In the genomic region with DNA sequence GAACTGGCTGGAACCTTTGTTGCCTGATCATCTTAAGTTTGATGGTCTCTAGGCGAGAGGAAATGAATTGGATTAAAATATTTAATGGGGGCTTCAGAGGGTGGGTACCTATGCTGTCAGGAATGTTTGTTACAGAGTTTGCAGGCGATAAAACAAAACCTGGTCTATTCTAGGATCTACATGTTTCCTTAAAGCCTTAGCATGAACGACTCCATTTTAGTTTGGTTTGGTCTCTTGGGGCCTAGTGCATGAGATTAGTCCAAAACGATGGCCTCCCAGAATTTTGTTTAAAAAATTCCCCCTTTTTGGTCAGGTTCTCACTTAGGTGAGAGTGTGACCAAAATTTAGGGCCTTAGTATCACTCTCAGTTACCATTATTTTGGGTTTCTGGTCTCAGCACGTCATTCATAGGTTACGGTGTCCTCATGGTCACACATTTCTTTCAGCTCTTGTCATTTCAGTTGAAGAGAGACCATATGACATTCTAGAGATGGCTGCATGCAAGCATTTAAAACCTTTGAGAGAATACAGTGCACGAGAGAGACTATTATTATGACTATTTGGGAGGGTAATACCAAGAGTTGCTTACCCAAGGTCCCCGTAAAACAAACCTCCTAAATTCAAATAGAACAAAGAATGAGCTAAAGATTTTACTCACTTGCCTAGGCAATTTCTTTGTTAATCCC, we compare ENCODE assay signal across 1 cellular context.
TF ChIP-seq lines count a peak whose summit lies in the region.

No MANE protein-coding gene starts in this region.

TF ChIP-seq in WTC11, 78 proteins besides CTCF, POLR2A, EP300 and RAD21:
- TF ChIP-seq, protein P1, sequence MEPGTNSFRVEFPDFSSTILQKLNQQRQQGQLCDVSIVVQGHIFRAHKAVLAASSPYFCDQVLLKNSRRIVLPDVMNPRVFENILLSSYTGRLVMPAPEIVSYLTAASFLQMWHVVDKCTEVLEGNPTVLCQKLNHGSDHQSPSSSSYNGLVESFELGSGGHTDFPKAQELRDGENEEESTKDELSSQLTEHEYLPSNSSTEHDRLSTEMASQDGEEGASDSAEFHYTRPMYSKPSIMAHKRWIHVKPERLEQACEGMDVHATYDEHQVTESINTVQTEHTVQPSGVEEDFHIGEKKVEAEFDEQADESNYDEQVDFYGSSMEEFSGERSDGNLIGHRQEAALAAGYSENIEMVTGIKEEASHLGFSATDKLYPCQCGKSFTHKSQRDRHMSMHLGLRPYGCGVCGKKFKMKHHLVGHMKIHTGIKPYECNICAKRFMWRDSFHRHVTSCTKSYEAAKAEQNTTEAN (CRISPR knock-in tag; IDR thresholded peaks at IDR 0.05) = no peak
- no peak for TF ChIP-seq MYBL2 (CRISPR knock-in tag; IDR thresholded peaks at IDR 0.05)
- no peak for TF ChIP-seq ETV6 (CRISPR knock-in tag; IDR thresholded peaks at IDR 0.05)
- no peak for TF ChIP-seq HMGA2 (CRISPR knock-in tag; IDR thresholded peaks at IDR 0.05)
- TF ChIP-seq, protein P2, sequence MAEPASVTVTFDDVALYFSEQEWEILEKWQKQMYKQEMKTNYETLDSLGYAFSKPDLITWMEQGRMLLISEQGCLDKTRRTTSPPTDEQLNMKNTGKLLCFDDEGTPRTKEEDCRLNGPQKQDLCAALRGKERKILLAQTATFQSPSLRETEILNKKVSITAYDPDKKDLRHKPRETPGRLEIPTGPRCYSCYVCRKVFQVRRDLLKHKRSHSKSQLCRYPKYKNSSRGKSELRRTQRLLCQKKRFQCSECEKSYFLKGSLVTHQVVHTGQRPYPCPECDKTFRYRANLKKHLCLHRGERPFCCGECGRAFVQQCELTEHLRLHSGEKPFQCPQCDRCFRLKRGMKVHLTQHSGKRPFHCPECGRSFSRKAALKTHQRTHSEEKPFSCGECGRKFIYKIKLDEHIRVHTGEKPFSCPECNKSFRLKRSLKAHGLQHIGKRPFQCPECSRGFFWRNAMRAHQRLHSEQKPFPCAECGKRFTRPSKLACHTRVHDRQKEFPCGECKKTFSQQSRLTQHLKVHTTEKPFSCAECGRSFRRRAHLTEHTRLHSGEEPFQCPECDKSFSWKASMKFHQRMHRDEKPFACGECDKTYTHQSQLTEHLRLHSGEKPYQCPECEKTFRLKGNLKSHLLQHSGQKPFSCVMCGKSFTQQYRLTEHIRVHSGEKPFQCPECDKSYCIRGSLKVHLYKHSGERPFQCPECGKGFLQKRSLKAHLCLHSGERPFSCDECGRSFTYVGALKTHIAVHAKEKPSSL (CRISPR knock-in tag; conservative IDR thresholded peaks at IDR 0.05) = no peak
- TF ChIP-seq ZNF317 (CRISPR knock-in tag; IDR thresholded peaks at IDR 0.05; ENCODE audit: borderline replicate concordance, low read depth) = no peak
- TF ChIP-seq, protein P3, sequence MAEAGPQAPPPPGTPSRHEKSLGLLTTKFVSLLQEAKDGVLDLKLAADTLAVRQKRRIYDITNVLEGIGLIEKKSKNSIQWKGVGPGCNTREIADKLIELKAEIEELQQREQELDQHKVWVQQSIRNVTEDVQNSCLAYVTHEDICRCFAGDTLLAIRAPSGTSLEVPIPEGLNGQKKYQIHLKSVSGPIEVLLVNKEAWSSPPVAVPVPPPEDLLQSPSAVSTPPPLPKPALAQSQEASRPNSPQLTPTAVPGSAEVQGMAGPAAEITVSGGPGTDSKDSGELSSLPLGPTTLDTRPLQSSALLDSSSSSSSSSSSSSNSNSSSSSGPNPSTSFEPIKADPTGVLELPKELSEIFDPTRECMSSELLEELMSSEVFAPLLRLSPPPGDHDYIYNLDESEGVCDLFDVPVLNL (CRISPR knock-in tag; IDR thresholded peaks at IDR 0.05; ENCODE audit: borderline replicate concordance, low read depth) = no peak
- TF ChIP-seq, protein P4, sequence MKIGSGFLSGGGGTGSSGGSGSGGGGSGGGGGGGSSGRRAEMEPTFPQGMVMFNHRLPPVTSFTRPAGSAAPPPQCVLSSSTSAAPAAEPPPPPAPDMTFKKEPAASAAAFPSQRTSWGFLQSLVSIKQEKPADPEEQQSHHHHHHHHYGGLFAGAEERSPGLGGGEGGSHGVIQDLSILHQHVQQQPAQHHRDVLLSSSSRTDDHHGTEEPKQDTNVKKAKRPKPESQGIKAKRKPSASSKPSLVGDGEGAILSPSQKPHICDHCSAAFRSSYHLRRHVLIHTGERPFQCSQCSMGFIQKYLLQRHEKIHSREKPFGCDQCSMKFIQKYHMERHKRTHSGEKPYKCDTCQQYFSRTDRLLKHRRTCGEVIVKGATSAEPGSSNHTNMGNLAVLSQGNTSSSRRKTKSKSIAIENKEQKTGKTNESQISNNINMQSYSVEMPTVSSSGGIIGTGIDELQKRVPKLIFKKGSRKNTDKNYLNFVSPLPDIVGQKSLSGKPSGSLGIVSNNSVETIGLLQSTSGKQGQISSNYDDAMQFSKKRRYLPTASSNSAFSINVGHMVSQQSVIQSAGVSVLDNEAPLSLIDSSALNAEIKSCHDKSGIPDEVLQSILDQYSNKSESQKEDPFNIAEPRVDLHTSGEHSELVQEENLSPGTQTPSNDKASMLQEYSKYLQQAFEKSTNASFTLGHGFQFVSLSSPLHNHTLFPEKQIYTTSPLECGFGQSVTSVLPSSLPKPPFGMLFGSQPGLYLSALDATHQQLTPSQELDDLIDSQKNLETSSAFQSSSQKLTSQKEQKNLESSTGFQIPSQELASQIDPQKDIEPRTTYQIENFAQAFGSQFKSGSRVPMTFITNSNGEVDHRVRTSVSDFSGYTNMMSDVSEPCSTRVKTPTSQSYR (CRISPR knock-in tag; IDR thresholded peaks at IDR 0.05) = no peak
- no peak for TF ChIP-seq SP1 (CRISPR knock-in tag; conservative IDR thresholded peaks at IDR 0.05)
- no peak for TF ChIP-seq ELF4 (CRISPR knock-in tag; IDR thresholded peaks at IDR 0.05; ENCODE audit: low read depth)
- TF ChIP-seq, protein P5, sequence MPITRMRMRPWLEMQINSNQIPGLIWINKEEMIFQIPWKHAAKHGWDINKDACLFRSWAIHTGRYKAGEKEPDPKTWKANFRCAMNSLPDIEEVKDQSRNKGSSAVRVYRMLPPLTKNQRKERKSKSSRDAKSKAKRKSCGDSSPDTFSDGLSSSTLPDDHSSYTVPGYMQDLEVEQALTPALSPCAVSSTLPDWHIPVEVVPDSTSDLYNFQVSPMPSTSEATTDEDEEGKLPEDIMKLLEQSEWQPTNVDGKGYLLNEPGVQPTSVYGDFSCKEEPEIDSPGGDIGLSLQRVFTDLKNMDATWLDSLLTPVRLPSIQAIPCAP (CRISPR knock-in tag; IDR thresholded peaks at IDR 0.05) = no peak
- no peak for TF ChIP-seq TP53 (CRISPR knock-in tag; IDR thresholded peaks at IDR 0.05)
- TF ChIP-seq ZNF232 (CRISPR knock-in tag; IDR thresholded peaks at IDR 0.05) = no peak
- TF ChIP-seq, protein P6, sequence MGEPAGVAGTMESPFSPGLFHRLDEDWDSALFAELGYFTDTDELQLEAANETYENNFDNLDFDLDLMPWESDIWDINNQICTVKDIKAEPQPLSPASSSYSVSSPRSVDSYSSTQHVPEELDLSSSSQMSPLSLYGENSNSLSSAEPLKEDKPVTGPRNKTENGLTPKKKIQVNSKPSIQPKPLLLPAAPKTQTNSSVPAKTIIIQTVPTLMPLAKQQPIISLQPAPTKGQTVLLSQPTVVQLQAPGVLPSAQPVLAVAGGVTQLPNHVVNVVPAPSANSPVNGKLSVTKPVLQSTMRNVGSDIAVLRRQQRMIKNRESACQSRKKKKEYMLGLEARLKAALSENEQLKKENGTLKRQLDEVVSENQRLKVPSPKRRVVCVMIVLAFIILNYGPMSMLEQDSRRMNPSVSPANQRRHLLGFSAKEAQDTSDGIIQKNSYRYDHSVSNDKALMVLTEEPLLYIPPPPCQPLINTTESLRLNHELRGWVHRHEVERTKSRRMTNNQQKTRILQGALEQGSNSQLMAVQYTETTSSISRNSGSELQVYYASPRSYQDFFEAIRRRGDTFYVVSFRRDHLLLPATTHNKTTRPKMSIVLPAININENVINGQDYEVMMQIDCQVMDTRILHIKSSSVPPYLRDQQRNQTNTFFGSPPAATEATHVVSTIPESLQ (CRISPR knock-in tag; IDR thresholded peaks at IDR 0.05) = no peak
- no peak for TF ChIP-seq GABPB1 (CRISPR knock-in tag; IDR thresholded peaks at IDR 0.05)
- TF ChIP-seq, protein P7, sequence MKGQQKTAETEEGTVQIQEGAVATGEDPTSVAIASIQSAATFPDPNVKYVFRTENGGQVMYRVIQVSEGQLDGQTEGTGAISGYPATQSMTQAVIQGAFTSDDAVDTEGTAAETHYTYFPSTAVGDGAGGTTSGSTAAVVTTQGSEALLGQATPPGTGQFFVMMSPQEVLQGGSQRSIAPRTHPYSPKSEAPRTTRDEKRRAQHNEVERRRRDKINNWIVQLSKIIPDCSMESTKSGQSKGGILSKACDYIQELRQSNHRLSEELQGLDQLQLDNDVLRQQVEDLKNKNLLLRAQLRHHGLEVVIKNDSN (CRISPR knock-in tag; IDR thresholded peaks at IDR 0.05) = no peak
- TF ChIP-seq, protein P8, sequence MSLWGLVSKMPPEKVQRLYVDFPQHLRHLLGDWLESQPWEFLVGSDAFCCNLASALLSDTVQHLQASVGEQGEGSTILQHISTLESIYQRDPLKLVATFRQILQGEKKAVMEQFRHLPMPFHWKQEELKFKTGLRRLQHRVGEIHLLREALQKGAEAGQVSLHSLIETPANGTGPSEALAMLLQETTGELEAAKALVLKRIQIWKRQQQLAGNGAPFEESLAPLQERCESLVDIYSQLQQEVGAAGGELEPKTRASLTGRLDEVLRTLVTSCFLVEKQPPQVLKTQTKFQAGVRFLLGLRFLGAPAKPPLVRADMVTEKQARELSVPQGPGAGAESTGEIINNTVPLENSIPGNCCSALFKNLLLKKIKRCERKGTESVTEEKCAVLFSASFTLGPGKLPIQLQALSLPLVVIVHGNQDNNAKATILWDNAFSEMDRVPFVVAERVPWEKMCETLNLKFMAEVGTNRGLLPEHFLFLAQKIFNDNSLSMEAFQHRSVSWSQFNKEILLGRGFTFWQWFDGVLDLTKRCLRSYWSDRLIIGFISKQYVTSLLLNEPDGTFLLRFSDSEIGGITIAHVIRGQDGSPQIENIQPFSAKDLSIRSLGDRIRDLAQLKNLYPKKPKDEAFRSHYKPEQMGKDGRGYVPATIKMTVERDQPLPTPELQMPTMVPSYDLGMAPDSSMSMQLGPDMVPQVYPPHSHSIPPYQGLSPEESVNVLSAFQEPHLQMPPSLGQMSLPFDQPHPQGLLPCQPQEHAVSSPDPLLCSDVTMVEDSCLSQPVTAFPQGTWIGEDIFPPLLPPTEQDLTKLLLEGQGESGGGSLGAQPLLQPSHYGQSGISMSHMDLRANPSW (CRISPR knock-in tag; conservative IDR thresholded peaks at IDR 0.05; ENCODE audit: low read depth) = no peak
- TF ChIP-seq, protein P9, sequence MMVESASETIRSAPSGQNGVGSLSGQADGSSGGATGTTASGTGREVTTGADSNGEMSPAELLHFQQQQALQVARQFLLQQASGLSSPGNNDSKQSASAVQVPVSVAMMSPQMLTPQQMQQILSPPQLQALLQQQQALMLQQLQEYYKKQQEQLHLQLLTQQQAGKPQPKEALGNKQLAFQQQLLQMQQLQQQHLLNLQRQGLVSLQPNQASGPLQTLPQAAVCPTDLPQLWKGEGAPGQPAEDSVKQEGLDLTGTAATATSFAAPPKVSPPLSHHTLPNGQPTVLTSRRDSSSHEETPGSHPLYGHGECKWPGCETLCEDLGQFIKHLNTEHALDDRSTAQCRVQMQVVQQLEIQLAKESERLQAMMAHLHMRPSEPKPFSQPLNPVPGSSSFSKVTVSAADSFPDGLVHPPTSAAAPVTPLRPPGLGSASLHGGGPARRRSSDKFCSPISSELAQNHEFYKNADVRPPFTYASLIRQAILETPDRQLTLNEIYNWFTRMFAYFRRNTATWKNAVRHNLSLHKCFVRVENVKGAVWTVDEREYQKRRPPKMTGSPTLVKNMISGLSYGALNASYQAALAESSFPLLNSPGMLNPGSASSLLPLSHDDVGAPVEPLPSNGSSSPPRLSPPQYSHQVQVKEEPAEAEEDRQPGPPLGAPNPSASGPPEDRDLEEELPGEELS (CRISPR knock-in tag; IDR thresholded peaks at IDR 0.05) = no peak
- TF ChIP-seq, protein P10, sequence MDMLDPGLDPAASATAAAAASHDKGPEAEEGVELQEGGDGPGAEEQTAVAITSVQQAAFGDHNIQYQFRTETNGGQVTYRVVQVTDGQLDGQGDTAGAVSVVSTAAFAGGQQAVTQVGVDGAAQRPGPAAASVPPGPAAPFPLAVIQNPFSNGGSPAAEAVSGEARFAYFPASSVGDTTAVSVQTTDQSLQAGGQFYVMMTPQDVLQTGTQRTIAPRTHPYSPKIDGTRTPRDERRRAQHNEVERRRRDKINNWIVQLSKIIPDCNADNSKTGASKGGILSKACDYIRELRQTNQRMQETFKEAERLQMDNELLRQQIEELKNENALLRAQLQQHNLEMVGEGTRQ (CRISPR knock-in tag; IDR thresholded peaks at IDR 0.05) = no peak
